27 cellular contexts compared by ENCODE assay signal in genomic region chr7:30979027-30979426, GRCh38. TPM values are rescaled to one million over a fixed set of nuclear protein-coding genes. Genes with fewer than 3 reads are reported as not detected.
"Had no signal": no experiment of that assay in that cellular context is flagged by ENCODE, and none has a peak within 500 bp of the region (broad histone marks: within the 10 kb centered on the region; RNA-seq: fewer than 3 reads in every experiment).

No MANE protein-coding gene starts in this region.

- H3K4me1 ChIP-seq: right lobe of liver, testis had no signal

- H3K4me3 ChIP-seq: cardiac muscle cell, esophagus muscularis mucosa, right lobe of liver, testis had no signal

- H3K4me3 Mint-ChIP-seq: activated CD4-positive, alpha-beta T cell treated with anti-CD3 and anti-CD28 coated beads, Interleukin-2, amount 10 ng/mL, durations not matched to agents 24 days and 14 days; activated CD8-positive, alpha-beta T cell treated with anti-CD3 and anti-CD28 coated beads for 36 hours; activated naive CD4-positive, alpha-beta T cell treated with anti-CD3 and anti-CD28 coated beads for 36 hours; activated naive CD8-positive, alpha-beta T cell treated with anti-CD3 and anti-CD28 coated beads, Interleukin-2, amount 50 U/mL, for 24 hours; natural killer cell; stimulated activated naive B cell treated with anti-CD40 and anti-IgM and Interleukin-4, amounts not matched to agents 10 μg/mL and 1 μg/mL and 100 μg/mL, for 72 hours; T-cell; T-helper 2 cell treated with Interferon-gamma antibody and Interleukin-4, amounts not matched to agents 5 μg/mL and 100 μg/mL, for 36 hours had no signal

- H3K36me3 ChIP-seq: cardiac muscle cell, esophagus muscularis mucosa, right lobe of liver had no signal

- ATAC-seq: activated CD4-positive, CD25-positive, alpha-beta regulatory T cell treated with anti-CD3 and anti-CD28 coated beads, Interleukin-2, amount 50 U/mL, for 24 hours; activated CD8-positive, alpha-beta T cell treated with anti-CD3 and anti-CD28 coated beads for 36 hours; activated naive CD8-positive, alpha-beta T cell treated with anti-CD3 and anti-CD28 coated beads, Interleukin-2, amount 50 U/mL, for 24 hours; left ventricle myocardium superior; natural killer cell; right lobe of liver; stimulated activated naive B cell treated with anti-CD40 and anti-IgM and Interleukin-4, amounts not matched to agents 10 μg/mL and 1 μg/mL and 100 μg/mL, for 72 hours; T-cell had no signal

- H3K4me2 ChIP-seq: SK-N-SH had no signal

- H3K27me3 ChIP-seq: right lobe of liver, testis had no signal

- H3K9me3 Mint-ChIP-seq: activated CD4-positive, alpha-beta T cell treated with anti-CD3 and anti-CD28 coated beads, Interleukin-2, amount 10 ng/mL, durations not matched to agents 24 days and 14 days; activated CD8-positive, alpha-beta T cell treated with anti-CD3 and anti-CD28 coated beads for 36 hours; activated naive CD4-positive, alpha-beta T cell treated with anti-CD3 and anti-CD28 coated beads for 36 hours; activated naive CD8-positive, alpha-beta T cell treated with anti-CD3 and anti-CD28 coated beads, Interleukin-2, amount 50 U/mL, for 24 hours; natural killer cell; stimulated activated naive B cell treated with anti-CD40 and anti-IgM and Interleukin-4, amounts not matched to agents 10 μg/mL and 1 μg/mL and 100 μg/mL, for 72 hours; T-cell; T-helper 2 cell treated with Interferon-gamma antibody and Interleukin-4, amounts not matched to agents 5 μg/mL and 100 μg/mL, for 36 hours had no signal

- DNase-seq: activated CD4-positive, alpha-beta T cell treated with anti-CD3 and anti-CD28 coated beads, Interleukin-2, amount 10 ng/mL, durations not matched to agents 24 days and 14 days; activated CD8-positive, alpha-beta T cell treated with anti-CD3 and anti-CD28 coated beads for 36 hours; activated naive CD4-positive, alpha-beta T cell treated with anti-CD3 and anti-CD28 coated beads for 36 hours; activated naive CD8-positive, alpha-beta T cell treated with anti-CD3 and anti-CD28 coated beads, Interleukin-2, amount 50 U/mL, for 24 hours; dermis blood vessel endothelial cell; effector memory CD4-positive, alpha-beta T cell; glutamatergic neuron; hippocampal formation; left ventricle myocardium superior; mammary epithelial cell; midbrain; natural killer cell; SK-N-SH; small intestine; stimulated activated CD4-positive, alpha-beta T cell treated with anti-CD3 and anti-CD28 coated beads, Interleukin-2, amount 100 ng/mL, for 24 hours; stimulated activated naive B cell treated with anti-CD40 and anti-IgM and Interleukin-4, amounts not matched to agents 10 μg/mL and 1 μg/mL and 100 μg/mL, for 72 hours; T-cell; testis; trophoblast cell had no signal

- H3K9me2 ChIP-seq: SK-N-SH had no signal

- H3K9me3 ChIP-seq: esophagus muscularis mucosa, right lobe of liver, SK-N-SH, testis had no signal

- H3K36me3 Mint-ChIP-seq: natural killer cell; stimulated activated naive B cell treated with anti-CD40 and anti-IgM and Interleukin-4, amounts not matched to agents 10 μg/mL and 1 μg/mL and 100 μg/mL, for 72 hours; T-cell had no signal

- H3K27ac Mint-ChIP-seq: activated CD4-positive, alpha-beta T cell treated with anti-CD3 and anti-CD28 coated beads, Interleukin-2, amount 10 ng/mL, durations not matched to agents 24 days and 14 days; activated CD8-positive, alpha-beta T cell treated with anti-CD3 and anti-CD28 coated beads for 36 hours; activated naive CD4-positive, alpha-beta T cell treated with anti-CD3 and anti-CD28 coated beads for 36 hours; activated naive CD8-positive, alpha-beta T cell treated with anti-CD3 and anti-CD28 coated beads, Interleukin-2, amount 50 U/mL, for 24 hours; natural killer cell; stimulated activated naive B cell treated with anti-CD40 and anti-IgM and Interleukin-4, amounts not matched to agents 10 μg/mL and 1 μg/mL and 100 μg/mL, for 72 hours; T-cell had no signal

- H3K27ac ChIP-seq: cardiac muscle cell, esophagus muscularis mucosa, right lobe of liver, testis, VCaP had no signal

RNA-seq across cellular contexts. Expression of gene GHRHR, which starts 15.3 kb away (rescaled TPM):
- total RNA-seq: activated CD4-positive, alpha-beta T cell treated with anti-CD3 and anti-CD28 coated beads, Interleukin-2, amount 10 ng/mL, durations not matched to agents 24 days and 14 days; activated CD8-positive, alpha-beta T cell treated with anti-CD3 and anti-CD28 coated beads for 36 hours; activated naive CD4-positive, alpha-beta T cell treated with anti-CD3 and anti-CD28 coated beads for 36 hours; cardiac muscle cell; dermis blood vessel endothelial cell; endothelial cell of umbilical vein; esophagus muscularis mucosa; frontal cortex; left ventricle myocardium superior; mammary epithelial cell; natural killer cell; T-cell had no signal
